Comparison of ENCODE assay signal across 8 cellular contexts in genomic region chr9:97632992-97633858, GRCh38. TPM values are rescaled to one million over a fixed set of nuclear protein-coding genes. Genes with fewer than 3 reads are reported as not detected.
DNase-seq lines count a peak whose midpoint lies in the region; ATAC-seq, FAIRE-seq and TF ChIP-seq lines count a peak whose summit lies in the region.

TSS of gene NCBP1 (plus strand) at chr9:97633821. CDS start at chr9:97633882, 61 bp downstream.
TSS of gene TSTD2 (minus strand) at chr9:97633368. CDS start at chr9:97627562, 5,806 bp downstream.

- H3K4me3 ChIP-seq in AG10803 (ENCODE audit: low read length) (peak within 1 kb of the TSS; percentile 90), kidney (ENCODE audit: low read length in 2 of 2) (peak within 1 kb of the TSS; percentile 83 to 99)

- no peaks in the 10 kb centered on the region for H3K9me3 ChIP-seq in kidney (ENCODE audit: control insufficient read depth in 1 of 2, low read length in 2 of 2)

- ATAC-seq in GM19043 (IDR thresholded peaks at IDR 0.05; ENCODE audit: low read depth, unreplicated experiment) (peak; percentile 81), HG03378 (IDR thresholded peaks at IDR 0.05; ENCODE audit: unreplicated experiment) (peak; percentile 75)

- intact Hi-C loops in kidney (cut with DNase I), result no loop called here

- no peaks in the 10 kb centered on the region for H3K36me3 ChIP-seq in kidney (ENCODE audit: control insufficient read depth in 1 of 2, insufficient read depth in 2 of 2, low read length in 2 of 2)

- peak within 1 kb of the TSS; percentile 92 to 99 for H3K27ac ChIP-seq in kidney (ENCODE audit: low read depth in 2 of 2, low read length in 2 of 2)

- peaks cover 12 to 13% of the 10 kb centered on the region in 2 donors for H3K4me1 ChIP-seq in kidney (ENCODE audit: control insufficient read depth in 1 of 2, insufficient read depth in 1 of 2, low read depth in 1 of 2, low read length in 2 of 2)

- TF ChIP-seq CTCF in AG10803 (conservative IDR thresholded peaks at IDR 0.05; ENCODE audit: low read length) (no peak), kidney (IDR thresholded peaks at IDR 0.05; ENCODE audit: borderline replicate concordance, extremely low read depth, insufficient read depth) (no peak)

- peak; percentile 98 for DNase-seq in AG10803 (ENCODE audit: low read depth)
- DNase-seq in NCI-H460 (ENCODE audit: extremely low read depth, low read depth), result peak; percentile 99
- DNase-seq in activated CD4-positive, CD25-positive, alpha-beta regulatory T cell treated with anti-CD3 and anti-CD28 coated beads, Interleukin-2, amount 50 U/mL, for 72 hours, result peak; percentile 91
- DNase-seq in cerebellar nuclear complex (lab: John Stamatoyannopoulos, UW), result peak; percentile 79 to 89
- DNase-seq in kidney, result peak; percentile 99
- peak; percentile 97 for DNase-seq in stimulated activated CD4-positive, alpha-beta T cell treated with anti-CD3 and anti-CD28 coated beads, Interleukin-15, amount 100 ng/mL, for 24 hours

- H3K9ac ChIP-seq in kidney (ENCODE audit: low read length in 2 of 2), result peak within 1 kb of the TSS; percentile 92 to 96

- peak; percentile 25 for FAIRE-seq in kidney (lab: Jason Lieb, UNC)

RNA-seq across cellular contexts. Expression of gene NCBP1, which starts in this region (rescaled TPM):
- 26.4 and 33.3 TPM in 2 replicates for total RNA-seq in NCI-H460 (2014; rRNA removed; shearing (Covaris generic))
- 35.6 and 48.2 TPM in 2 replicates for polyA plus RNA-seq in NCI-H460 (2014; cell fraction: nucleus; rRNA removed)
- total RNA-seq in kidney, result 28.5 TPM
- 15.1 TPM for polyA plus RNA-seq in kidney (ENCODE audit: insufficient read depth, low read depth, low replicate concordance)

RNA-seq across cellular contexts. Expression of gene TSTD2, which starts in this region (rescaled TPM):
- total RNA-seq in NCI-H460 (2014; rRNA removed; shearing (Covaris generic)), result 24.2 and 25.0 TPM in 2 replicates
- 25.9 and 28.7 TPM in 2 replicates for polyA plus RNA-seq in NCI-H460 (2014; cell fraction: nucleus; rRNA removed)
- 23.4 TPM for total RNA-seq in kidney
- polyA plus RNA-seq in kidney (ENCODE audit: insufficient read depth, low read depth, low replicate concordance), result 9.0 TPM

Comparison
In these comparisons a context has a peak if more than half of its experiments do, and no peak if none do; other contexts are left out.
1. Peak in every context shown above with its lines: DNase-seq, ATAC-seq, H3K4me3 ChIP-seq and H3K27ac ChIP-seq.